Comparison of ENCODE assay signal across 8 cellular contexts in the genomic region with DNA sequence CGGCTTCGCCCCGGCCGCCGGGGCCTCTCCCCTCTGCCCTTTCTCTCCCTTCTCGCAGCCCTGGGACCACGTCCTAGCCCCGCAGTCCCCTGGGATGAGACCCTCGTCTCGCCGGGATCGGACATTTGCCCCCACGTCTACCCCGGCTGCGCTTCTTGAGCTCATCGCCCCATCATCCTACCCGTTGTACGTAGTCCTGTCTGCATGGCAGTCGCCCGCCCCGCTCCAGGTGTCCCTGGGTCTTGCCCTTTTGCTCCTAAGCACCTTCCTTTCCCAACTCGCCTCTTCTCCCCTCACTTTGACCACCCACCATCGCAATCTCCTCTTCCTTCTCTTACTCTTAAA. TPM values are rescaled to one million over a fixed set of nuclear protein-coding genes. Genes with fewer than 3 reads are reported as not detected.
DNase-seq lines count a peak whose midpoint lies in the region; ATAC-seq and TF ChIP-seq lines count a peak whose summit lies in the region.

No MANE protein-coding gene starts in this region.

- H3K9me3 Mint-ChIP-seq in HFFc6: no peaks in the 10 kb centered on the region
- no peaks in the 10 kb centered on the region for H3K9me3 Mint-ChIP-seq in activated CD4-positive, alpha-beta memory T cell treated with anti-CD3 and anti-CD28 coated beads for 36 hours

- no peaks in the 10 kb centered on the region for H3K9me3 ChIP-seq in BLaER1

- H3K27me3 ChIP-seq in BLaER1 (no peaks in the 10 kb centered on the region), foreskin keratinocyte (no peaks in the 10 kb centered on the region)

- H3K27ac ChIP-seq in BLaER1 (peak overlapping the region; percentile 84), foreskin keratinocyte (peak overlapping the region; percentile 61)

- DNase-seq in HFFc6 (no peak), foreskin keratinocyte (no peak), posterior cingulate gyrus (peak in 6 of 10 donors; percentile 11 to 90 (median 30)), GDM1 (lab: John Stamatoyannopoulos, UW) (no peak), RKO (ENCODE audit: low spot score) (no peak), cerebellum (ENCODE audit: low spot score) (no peak)
- DNase-seq in activated CD4-positive, alpha-beta memory T cell treated with anti-CD3 and anti-CD28 coated beads for 36 hours: no peak

- intact Hi-C loops in activated CD4-positive, alpha-beta memory T cell treated with anti-CD3 and anti-CD28 coated beads for 36 hours (cut with micrococcal nuclease): loop anchor here (10.0 kb wide), 1 partner anchor 91 kb away; a partner anchor contains a TSS
- intact Hi-C loops in posterior cingulate gyrus (cut with DNase I): loop anchor here (10.0 kb wide), 1 partner anchor 289 kb away; no protein-coding TSS in a partner anchor

- 0 out of 2 replicates have a peak, but pooled peaks cover 7% of the 10 kb centered on the region for H4K20me1 ChIP-seq in BLaER1

- CTCF ChIA-PET in activated CD4-positive, alpha-beta memory T cell treated with anti-CD3 and anti-CD28 coated beads for 36 hours (lab: Charles Lee): interaction anchor here (1.2 kb wide), 1 partner anchor 225 kb away, joined by 4 read pairs; no protein-coding TSS in a partner anchor

- ATAC-seq in foreskin keratinocyte: peak; percentile 4

- H3K4me1 ChIP-seq in BLaER1 (peaks cover 41% of the 10 kb centered on the region), foreskin keratinocyte (peaks cover 14% of the 10 kb centered on the region)

- H3K36me3 Mint-ChIP-seq in HFFc6 (ENCODE audit: low read depth): peaks cover 26% of the 10 kb centered on the region
- no peaks in the 10 kb centered on the region for H3K36me3 Mint-ChIP-seq in activated CD4-positive, alpha-beta memory T cell treated with anti-CD3 and anti-CD28 coated beads for 36 hours

- peak overlapping the region; percentile 92 for H3K4me3 ChIP-seq in BLaER1

- H3K4me1 Mint-ChIP-seq in HFFc6 (ENCODE audit: low read depth): peaks cover 47% of the 10 kb centered on the region
- H3K4me1 Mint-ChIP-seq in activated CD4-positive, alpha-beta memory T cell treated with anti-CD3 and anti-CD28 coated beads for 36 hours (ENCODE audit: low read depth): peaks cover 28% of the 10 kb centered on the region

- H3K27ac Mint-ChIP-seq in HFFc6: peak overlapping the region; percentile 91
- no peak overlapping the region for H3K27ac Mint-ChIP-seq in activated CD4-positive, alpha-beta memory T cell treated with anti-CD3 and anti-CD28 coated beads for 36 hours

- peak overlapping the region; percentile 87 for H3K9ac ChIP-seq in BLaER1

- H3K36me3 ChIP-seq in BLaER1: peaks cover 15% of the 10 kb centered on the region; the same call in 1 of the 2 replicates

- TF ChIP-seq CTCF in HFFc6 (IDR thresholded peaks at IDR 0.05): no peak
- no peak for TF ChIP-seq CTCF in foreskin keratinocyte (conservative IDR thresholded peaks at IDR 0.05)

- peak overlapping the region; percentile 99 for H3K4me3 Mint-ChIP-seq in HFFc6
- H3K4me3 Mint-ChIP-seq in activated CD4-positive, alpha-beta memory T cell treated with anti-CD3 and anti-CD28 coated beads for 36 hours: peak overlapping the region; percentile 81

- peak overlapping the region; percentile 95 for H3K4me2 ChIP-seq in BLaER1

- H3K27me3 Mint-ChIP-seq in HFFc6 (ENCODE audit: insufficient read depth): peaks cover 3% of the 10 kb centered on the region; the same call in 1 of the 2 replicates
- peaks cover 21% of the 10 kb centered on the region for H3K27me3 Mint-ChIP-seq in activated CD4-positive, alpha-beta memory T cell treated with anti-CD3 and anti-CD28 coated beads for 36 hours

- POLR2A ChIA-PET in activated CD4-positive, alpha-beta memory T cell treated with anti-CD3 and anti-CD28 coated beads for 36 hours (lab: Charles Lee): no interaction called here

RNA-seq across cellular contexts. Expression of a gene that starts 0.6 kb away (rescaled TPM):
- total RNA-seq in HFFc6 (2021; fragmentation: NEBNext Ultra II Directional; extraction: Animal tissue kit (Norgen Biotek cat#: 25700)): 10 to 100 TPM; 21.7 to 36.1 (median 29.2) TPM
- total RNA-seq in activated CD4-positive, alpha-beta memory T cell treated with anti-CD3 and anti-CD28 coated beads for 36 hours: under 1 TPM; 0.62 to 0.94 TPM
- total RNA-seq in foreskin keratinocyte: 28.2 and 48.2 TPM in 2 replicates
- polyA plus RNA-seq in foreskin keratinocyte: 25.2 and 38.2 TPM in 2 replicates
- total RNA-seq in cerebellum: 45.0 TPM

Comparison
In these comparisons a context has a peak if more than half of its experiments do, and no peak if none do; other contexts are left out.
1. DNase-seq: peak in posterior cingulate gyrus (6 of 10); none in HFFc6 (single experiment), activated CD4-positive, alpha-beta memory T cell treated with anti-CD3 and anti-CD28 coated beads for 36 hours (single experiment), foreskin keratinocyte (0 of 2), GDM1 (single experiment), RKO (single experiment) and cerebellum (single experiment).
2. RNA of a gene that starts 0.6 kb away (total RNA-seq): 45.0 TPM in cerebellum (single experiment), 21.7 to 36.1 TPM in HFFc6 and 28.2 to 48.2 TPM in foreskin keratinocyte; 0.62 to 0.94 TPM in activated CD4-positive, alpha-beta memory T cell treated with anti-CD3 and anti-CD28 coated beads for 36 hours; every median in the first group is over 10 times any median in the second.